8 cellular contexts compared by ENCODE assay signal in the genomic region with DNA sequence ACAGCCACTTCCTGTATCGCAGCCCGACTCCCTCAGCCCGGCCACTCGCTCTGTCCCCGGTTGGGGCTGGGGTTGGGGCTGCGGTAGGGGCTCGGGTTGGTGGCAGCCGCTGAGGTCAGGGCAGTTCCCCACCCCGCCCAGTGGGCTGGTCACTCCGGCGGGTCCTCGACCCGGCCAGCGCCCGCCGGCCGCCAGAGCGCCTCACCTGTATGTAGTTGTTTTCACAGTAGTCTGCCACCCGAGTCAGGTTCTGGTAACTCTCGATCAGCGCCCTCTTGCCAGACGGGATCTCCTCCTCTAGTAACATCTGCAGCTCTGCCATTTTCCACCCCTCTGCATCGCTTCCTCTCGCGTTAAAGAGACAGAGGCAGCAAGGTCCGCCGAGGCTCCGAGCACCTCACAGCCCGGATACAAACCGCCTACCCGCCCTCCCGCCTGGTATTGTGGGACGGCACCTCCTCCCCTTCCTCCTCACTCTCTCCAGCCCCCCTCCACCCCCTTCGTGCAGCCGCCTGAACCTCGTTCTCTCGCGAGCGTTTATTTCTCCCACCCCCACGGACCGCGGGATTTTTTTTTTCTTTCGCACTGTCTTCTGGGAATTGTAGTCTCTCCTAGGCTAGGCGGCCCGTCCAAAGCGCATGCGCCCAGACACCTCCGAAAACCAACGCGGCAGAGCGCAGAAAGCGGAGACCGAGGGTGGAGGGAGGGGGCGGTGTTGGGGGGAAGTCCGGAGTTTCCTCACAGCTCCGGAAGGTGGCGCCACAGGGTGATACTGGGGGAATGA.
DNase-seq lines count a peak whose midpoint lies in the region; ATAC-seq and FAIRE-seq lines count a peak whose summit lies in the region.

A gene (minus strand): TSS at position 417 of the 784 bp plus-strand sequence. CDS start 95 bp downstream, at position 322.

- peak; percentile 57 for ATAC-seq in HG03457 (IDR thresholded peaks at IDR 0.05; ENCODE audit: unreplicated experiment)

- DNase-seq in GM19239 (ENCODE audit: insufficient read length, low spot score) (peak; percentile 76), NCI-H526 (lab: John Stamatoyannopoulos, UW) (peak; percentile 96 to 98), kidney glomerular epithelial cell (lab: John Stamatoyannopoulos, UW) (peak; percentile 97)
- DNase-seq in activated CD4-positive, alpha-beta T cell treated with anti-CD3 and anti-CD28 coated beads for 48 hours = peak; percentile 98
- peak; percentile 91 to 93 for DNase-seq in stimulated activated CD4-positive, alpha-beta T cell treated with anti-CD3 and anti-CD28 coated beads, Interleukin-1b, Interleukin-23, amount 100 ng/mL, for 1 hour (ENCODE audit: low read depth in 2 of 2)

- FAIRE-seq in GM19239 (lab: Jason Lieb, UNC) = peak; percentile 95
- peak; percentile 47 for FAIRE-seq in colon (lab: Jason Lieb, UNC)

- H3K9ac ChIP-seq in BLaER1 = peak within 1 kb of the TSS; percentile 97

- H4K20me1 ChIP-seq in BLaER1 = peaks cover 47% of the 10 kb centered on the region

- peak within 1 kb of the TSS; percentile 95 for H3K27ac ChIP-seq in BLaER1

- peaks cover 40% of the 10 kb centered on the region for H3K4me1 ChIP-seq in BLaER1

- H3K4me3 ChIP-seq in BLaER1 = peak within 1 kb of the TSS; percentile 94

- 0 out of 2 replicates have a peak, but pooled peaks cover 3% of the 10 kb centered on the region for H3K36me3 ChIP-seq in BLaER1

- no peaks in the 10 kb centered on the region for H3K27me3 ChIP-seq in BLaER1

- peak within 1 kb of the TSS; percentile 93 for H3K4me2 ChIP-seq in BLaER1

- H3K9me3 ChIP-seq in BLaER1 = no peaks in the 10 kb centered on the region

Comparison
In these comparisons a context has a peak if more than half of its experiments do, and no peak if none do; other contexts are left out.
1. Peak in every context shown above with its lines: DNase-seq, ATAC-seq, H3K4me3 ChIP-seq and H3K27ac ChIP-seq.